Comparison of ENCODE assay signal across 19 cellular contexts in the genomic region with DNA sequence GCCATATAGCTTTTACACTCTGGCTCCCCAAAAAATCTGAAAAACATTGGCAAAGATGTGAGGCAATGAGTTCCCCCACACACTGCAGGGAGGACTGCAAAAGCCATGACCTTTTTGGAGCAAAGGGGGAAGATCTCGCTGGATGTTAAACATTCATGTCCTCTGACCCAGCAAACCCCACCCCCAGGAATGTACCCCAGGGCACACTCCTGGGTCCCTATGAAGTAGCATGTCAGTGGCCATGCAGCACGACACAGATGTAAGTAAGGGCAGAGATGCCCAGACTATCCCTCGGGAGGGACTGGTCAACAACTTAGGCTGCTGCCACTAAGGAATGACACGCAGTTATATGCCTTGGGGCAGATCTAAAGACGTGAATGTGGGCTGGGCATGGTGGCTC.
DNase-seq lines count a peak whose midpoint lies in the region; ATAC-seq and TF ChIP-seq lines count a peak whose summit lies in the region.
"Had no signal": no experiment of that assay in that cellular context is flagged by ENCODE, and none has a peak within 500 bp of the region (broad histone marks: within the 10 kb centered on the region; RNA-seq: fewer than 3 reads in every experiment).

No MANE protein-coding gene starts in this region.

- H3K9ac ChIP-seq in trophoblast cell (ENCODE audit: low read length), result no peak overlapping the region

- H2BK5ac ChIP-seq in trophoblast cell (ENCODE audit: low read depth, low read length, poor library complexity), result no peak overlapping the region

- no CpG with 5 or more reads among the region's 5 CpGs for WGBS in trophoblast cell (ENCODE audit: extremely low coverage, insufficient coverage, insufficient read length)

- H3K4ac ChIP-seq in trophoblast cell (ENCODE audit: low read depth, low read length), result no peak overlapping the region

- H4K8ac ChIP-seq in trophoblast cell (ENCODE audit: low read depth, low read length), result no peak overlapping the region

- no peak overlapping the region for H3K14ac ChIP-seq in trophoblast cell (ENCODE audit: low read length)

- CTCF ChIA-PET in RWPE1 (lab: Yijun Ruan, JAX), result no interaction called here

- no peak overlapping the region for H4K91ac ChIP-seq in trophoblast cell (ENCODE audit: low read depth, low read length)

- H3K79me2 ChIP-seq in trophoblast cell (ENCODE audit: control insufficient read depth, insufficient read depth, low read length, poor library complexity), result no peaks in the 10 kb centered on the region

- no peaks in the 10 kb centered on the region for H3K27me3 ChIP-seq in trophoblast cell (ENCODE audit: insufficient read depth, low read length)

- H3K4me2 ChIP-seq in trophoblast cell (ENCODE audit: low read length), result no peak overlapping the region

- no peak overlapping the region for H3K18ac ChIP-seq in trophoblast cell (ENCODE audit: low read length)

- H3K27ac ChIP-seq in RWPE1 (peak overlapping the region; percentile 37), trophoblast cell (ENCODE audit: low read depth, low read length) (no peak overlapping the region)

- no peaks in the 10 kb centered on the region for H3K79me1 ChIP-seq in trophoblast cell (ENCODE audit: low read length)

- no peak for TF ChIP-seq CTCF in RWPE1 (conservative IDR thresholded peaks at IDR 0.05; ENCODE audit: low read depth)

- H3K4me3 ChIP-seq in trophoblast cell (ENCODE audit: low read depth, low read length), result no peak overlapping the region

- H2BK120ac ChIP-seq in trophoblast cell (ENCODE audit: insufficient read depth, low read length, poor library complexity), result no peak overlapping the region

- H2AK5ac ChIP-seq in trophoblast cell (ENCODE audit: low read length), result no peak overlapping the region

- H3K4me1 ChIP-seq in trophoblast cell (ENCODE audit: control insufficient read depth in 1 of 2, insufficient read depth in 2 of 2, low read length in 2 of 2), result peaks cover 0 to 5% of the 10 kb centered on the region in 2 experiments

- no peak overlapping the region for H2BK12ac ChIP-seq in trophoblast cell (ENCODE audit: low read length)

- peaks cover 2% of the 10 kb centered on the region for H3K9me3 ChIP-seq in trophoblast cell (ENCODE audit: insufficient read depth, low read depth, low read length)

- peak; percentile 68 for DNase-seq in ELF-1 (ENCODE audit: low read depth, low spot score)
- DNase-seq in RWPE1 (ENCODE audit: low spot score), result no peak
- DNase-seq in islet precursor cell, result peak; percentile 67
- peak; percentile 82 to 84 for DNase-seq in trophoblast cell
- DNase-seq in HuH-7 (ENCODE audit: low spot score), result no peak
- no peak for DNase-seq in NCI-H226
- no peak for DNase-seq in H4 (ENCODE audit: low spot score)
- DNase-seq: DMS53, HCEC 1CT, KBM-7, MM.1S, NCI-H1048, NCI-H1417 treated with DMSO at 0.1 percent for 48 hours, NCI-H187, NCI-H446 treated with DMSO at 0.1 percent for 48 hours, NCI-H526 treated with DMSO at 0.1 percent for 48 hours, OCI-M1, Right ventricle myocardium superior had no signal

- POLR2A ChIA-PET in RWPE1 (lab: Yijun Ruan, JAX; ENCODE audit: low non-redundant PET), result no interaction called here

- no peak overlapping the region for H3K23ac ChIP-seq in trophoblast cell (ENCODE audit: low read length)

- no peak for ATAC-seq in HG02588 (IDR thresholded peaks at IDR 0.05; ENCODE audit: unreplicated experiment)

- H2AFZ ChIP-seq in trophoblast cell (ENCODE audit: insufficient read depth, low read length, poor library complexity), result no peak overlapping the region

- peaks cover 43 to 55% of the 10 kb centered on the region in 2 experiments for H3K36me3 ChIP-seq in trophoblast cell (ENCODE audit: control insufficient read depth in 1 of 2, insufficient read depth in 2 of 2, low read length in 2 of 2)

- H4K12ac ChIP-seq in trophoblast cell (ENCODE audit: low read depth, low read length), result no peak overlapping the region

Comparison
In these comparisons a context has a peak if more than half of its experiments do, and no peak if none do; other contexts are left out.
1. DNase-seq: peak in ELF-1 (single experiment), islet precursor cell (single experiment) and trophoblast cell (2 of 2); none in RWPE1 (single experiment), HuH-7 (single experiment), NCI-H226 (single experiment) and H4 (single experiment).